ENCODE assay signal across 8 cellular contexts in the genomic region with DNA sequence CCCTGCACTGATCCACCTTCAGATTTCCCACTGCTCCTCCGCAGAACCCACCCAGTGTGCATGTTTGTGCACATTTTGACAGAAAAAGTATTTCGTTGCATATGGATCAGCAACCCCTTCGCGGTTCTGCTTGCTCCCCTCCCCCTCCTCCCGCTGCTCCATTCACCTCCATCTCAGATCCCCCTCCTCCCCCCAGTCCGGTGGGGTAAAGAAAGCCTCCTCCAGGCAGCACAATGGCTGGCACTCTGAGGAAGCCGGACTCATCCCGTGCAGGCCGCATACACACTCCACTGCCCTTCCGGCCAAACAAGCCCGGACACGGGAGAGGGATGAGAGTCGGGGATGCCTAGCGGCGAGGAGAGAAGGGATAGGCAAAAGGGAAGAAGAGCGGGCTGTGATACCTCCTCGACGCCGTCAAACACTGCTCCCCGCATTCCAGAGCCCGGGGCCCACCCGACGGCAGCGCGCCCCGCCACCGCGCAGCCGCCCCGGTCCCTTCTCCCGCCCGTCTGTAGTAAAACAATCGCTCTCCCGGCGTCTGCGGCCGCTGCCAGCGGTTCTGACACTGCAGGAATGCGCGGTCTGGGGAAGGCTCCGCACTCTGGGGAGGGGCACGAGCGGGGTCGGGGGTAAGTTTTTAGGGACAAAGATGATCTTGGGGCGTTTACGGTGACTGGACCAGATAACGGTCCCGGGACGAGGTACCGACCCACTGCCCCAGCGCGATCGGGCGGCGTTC.
DNase-seq lines count a peak whose midpoint lies in the region; TF ChIP-seq lines count a peak whose summit lies in the region.

No MANE protein-coding gene starts in this region.

- peak; percentile 43 for DNase-seq in NCI-H82 (lab: John Stamatoyannopoulos, UW)
- no peak for DNase-seq in NCI-H82 treated with DMSO at 0.1 percent for 48 hours (lab: John Stamatoyannopoulos, UW; ENCODE audit: unreplicated experiment)
- peak; percentile 74 for DNase-seq in RWPE1 (ENCODE audit: low spot score)
- DNase-seq in coronary artery (ENCODE audit: low spot score) = peak; percentile 78
- peak; percentile 36 for DNase-seq in kidney tubule cell (ENCODE audit: low spot score)
- DNase-seq in stimulated activated CD4-positive, alpha-beta T cell treated with anti-CD3 and anti-CD28 coated beads, Interleukin-4, amount 100 ng/mL, for 1 hour = peak; percentile 13
- no peak for DNase-seq in middle frontal gyrus (ENCODE audit: extremely low spot score, low spot score)
- DNase-seq in LoVo (ENCODE audit: low spot score) = no peak

- CTCF ChIA-PET in RWPE1 (lab: Yijun Ruan, JAX) = no interaction called here

- H3K27ac ChIP-seq in RWPE1 (peak overlapping the region; percentile 85), coronary artery (peak overlapping the region; percentile 86 to 89)

- peak overlapping the region; percentile 84 for H3K4me3 ChIP-seq in coronary artery

- POLR2A ChIA-PET in RWPE1 (lab: Yijun Ruan, JAX; ENCODE audit: low non-redundant PET) = no interaction called here

- TF ChIP-seq CTCF in RWPE1 (conservative IDR thresholded peaks at IDR 0.05; ENCODE audit: low read depth) (no peak), coronary artery (IDR thresholded peaks at IDR 0.05) (no peak)

Comparison
In these comparisons a context has a peak if more than half of its experiments do, and no peak if none do; other contexts are left out.
1. DNase-seq: peak in NCI-H82 (single experiment), RWPE1 (single experiment), coronary artery (single experiment), kidney tubule cell (single experiment) and stimulated activated CD4-positive, alpha-beta T cell treated with anti-CD3 and anti-CD28 coated beads, Interleukin-4, amount 100 ng/mL, for 1 hour (single experiment); none in NCI-H82 treated with DMSO at 0.1 percent for 48 hours (single experiment), middle frontal gyrus (single experiment) and LoVo (single experiment).